Comparison of ENCODE assay signal across 8 cellular contexts in the genomic region with DNA sequence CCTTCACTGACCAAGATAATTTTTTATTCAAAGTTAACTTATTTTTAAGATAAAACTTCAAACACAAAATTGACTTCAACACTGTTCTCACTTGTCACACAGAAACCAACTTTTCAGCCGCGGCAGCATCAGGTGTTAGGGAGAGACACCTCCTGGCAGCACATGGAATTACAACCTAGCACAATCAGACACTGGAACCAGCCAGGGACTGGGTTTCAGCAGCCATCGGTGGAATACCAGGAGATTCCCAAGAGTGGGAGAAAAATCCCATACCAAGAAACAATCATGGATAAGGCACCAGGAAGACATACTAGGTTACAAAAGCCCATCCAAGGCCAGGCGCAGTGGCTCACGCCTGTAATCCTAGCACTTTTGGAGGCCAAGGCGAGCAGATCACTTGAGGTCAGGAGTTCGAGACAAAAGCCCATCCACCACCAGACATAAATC.
DNase-seq lines count a peak whose midpoint lies in the region; ATAC-seq and TF ChIP-seq lines count a peak whose summit lies in the region.

No MANE protein-coding gene starts in this region.

- H3K4me1 ChIP-seq in Caco-2 (peaks cover 4% of the 10 kb centered on the region; the same call in 1 of the 2 replicates), fibroblast of lung (ENCODE audit: control insufficient read depth, extremely low read depth, insufficient read depth, low read length) (peaks cover 7% of the 10 kb centered on the region), neural progenitor cell (no peaks in the 10 kb centered on the region)

- H3K27ac ChIP-seq in fibroblast of lung (ENCODE audit: insufficient read depth, low read length) (no peak overlapping the region), neural progenitor cell (no peak overlapping the region)

- TF ChIP-seq CTCF in Caco-2 (IDR thresholded peaks at IDR 0.05; ENCODE audit: insufficient read depth in 1 of 2, low read depth in 1 of 2, low read length in 1 of 2, severe bottlenecking in 1 of 2, unreplicated experiment in 1 of 2) (peak; percentile 85 to 97), fibroblast of lung (conservative IDR thresholded peaks at IDR 0.05 in 1 of 2, IDR thresholded peaks at IDR 0.05 in 1 of 2; ENCODE audit: low read depth in 1 of 2, low read length in 2 of 2) (peak; percentile 96 to 99), neural progenitor cell (IDR thresholded peaks at IDR 0.05) (peak; percentile 92)

- BruUV-seq in Caco-2 (replicated peaks; lab: Mats Ljungman, UMichigan), result no TSS peak

- H3K27ac Mint-ChIP-seq in Caco-2 (ENCODE audit: unreplicated experiment) (peak overlapping the region; percentile 29), neural progenitor cell (no peak overlapping the region)
- no peak overlapping the region for H3K27ac Mint-ChIP-seq in activated T-cell treated with anti-CD3 and anti-CD28 coated beads, Interleukin-2, amount 50 U/mL, for 24 hours

- no peaks in the 10 kb centered on the region for H4K20me1 ChIP-seq in fibroblast of lung (ENCODE audit: control insufficient read depth, extremely low read depth, insufficient read depth, low read length)
- H4K20me1 ChIP-seq in neural progenitor cell (ENCODE audit: low read depth), result no peaks in the 10 kb centered on the region

- H3K4me2 ChIP-seq in fibroblast of lung (ENCODE audit: extremely low read depth, insufficient read depth, low read length) (no peak overlapping the region), neural progenitor cell (no peak overlapping the region)

- H3K9ac ChIP-seq in fibroblast of lung (ENCODE audit: insufficient read depth, low read length) (no peak overlapping the region), neural progenitor cell (no peak overlapping the region)

- H3K4me1 Mint-ChIP-seq in Caco-2 (ENCODE audit: low read depth, unreplicated experiment), result peaks cover 4% of the 10 kb centered on the region
- peaks cover 17% of the 10 kb centered on the region for H3K4me1 Mint-ChIP-seq in activated T-cell treated with anti-CD3 and anti-CD28 coated beads, Interleukin-2, amount 50 U/mL, for 24 hours (ENCODE audit: low read depth)
- H3K4me1 Mint-ChIP-seq in neural progenitor cell, result peaks cover 18% of the 10 kb centered on the region

- H3K27me3 ChIP-seq in Caco-2 (replicated peaks; ENCODE audit: control insufficient read depth, insufficient read depth, low read length) (no peaks in the 10 kb centered on the region), fibroblast of lung (ENCODE audit: control insufficient read depth, insufficient read depth, low read length) (no peaks in the 10 kb centered on the region), neural progenitor cell (no peaks in the 10 kb centered on the region)

- no peaks in the 10 kb centered on the region for H3F3A ChIP-seq in neural progenitor cell (ENCODE audit: low read depth)

- no peaks in the 10 kb centered on the region for H3K9me3 Mint-ChIP-seq in Caco-2 (ENCODE audit: unreplicated experiment)
- H3K9me3 Mint-ChIP-seq in activated T-cell treated with anti-CD3 and anti-CD28 coated beads, Interleukin-2, amount 50 U/mL, for 24 hours, result no peaks in the 10 kb centered on the region
- H3K9me3 Mint-ChIP-seq in neural progenitor cell, result peaks cover 9% of the 10 kb centered on the region

- H2AFZ ChIP-seq in fibroblast of lung (ENCODE audit: low read length), result no peak overlapping the region
- no peak overlapping the region for H2AFZ ChIP-seq in neural progenitor cell (replicated peaks)

- H3K9me3 ChIP-seq in Caco-2, result 0 out of 2 replicates have a peak, but pooled peaks cover 2% of the 10 kb centered on the region
- no peaks in the 10 kb centered on the region for H3K9me3 ChIP-seq in fibroblast of lung (ENCODE audit: control insufficient read depth, insufficient read depth, low read depth, low read length)
- H3K9me3 ChIP-seq in neural progenitor cell (ENCODE audit: low read depth), result no peaks in the 10 kb centered on the region

- peak; percentile 34 for ATAC-seq in HG02885 (IDR thresholded peaks at IDR 0.05; ENCODE audit: poor library complexity, unreplicated experiment)

- DNase-seq in Caco-2 (peak; percentile 71 to 81), OCI-M1 (lab: John Stamatoyannopoulos, UW) (peak; percentile 71), fibroblast of lung (ENCODE audit: low read depth in 2 of 2) (peak; percentile 57 to 80), neural progenitor cell (ENCODE audit: low spot score) (peak; percentile 77), superior temporal gyrus (ENCODE audit: extremely low spot score) (peak; percentile 84), NCI-H2107 (lab: John Stamatoyannopoulos, UW) (no peak)
- DNase-seq in activated T-cell treated with anti-CD3 and anti-CD28 coated beads, Interleukin-2, amount 50 U/mL, for 24 hours, result peak; percentile 64

- intact Hi-C loops in Caco-2 (cut with micrococcal nuclease; ENCODE audit: unreplicated experiment), result loop anchor here (1.0 to 10.0 kb wide), 7 partner anchors 39 to 394 kb away; a partner anchor contains a TSS

- POLR2A ChIA-PET in Caco-2 (lab: Charles Lee), result interaction anchor here (0.5 kb wide), 1 partner anchor 216 kb away, joined by 3 read pairs; no protein-coding TSS in a partner anchor

- H3K79me2 ChIP-seq in fibroblast of lung (ENCODE audit: control insufficient read depth, insufficient read depth, low read length), result no peaks in the 10 kb centered on the region
- H3K79me2 ChIP-seq in neural progenitor cell (ENCODE audit: low read depth), result no peaks in the 10 kb centered on the region

- H3K27me3 Mint-ChIP-seq in Caco-2 (ENCODE audit: insufficient read depth, unreplicated experiment), result no peaks in the 10 kb centered on the region
- H3K27me3 Mint-ChIP-seq in activated T-cell treated with anti-CD3 and anti-CD28 coated beads, Interleukin-2, amount 50 U/mL, for 24 hours, result peaks cover 36% of the 10 kb centered on the region
- peaks cover 12% of the 10 kb centered on the region for H3K27me3 Mint-ChIP-seq in neural progenitor cell (ENCODE audit: insufficient read depth, low read depth)

- H3K4me3 ChIP-seq in Caco-2 (ENCODE audit: low read depth, low read length) (no peak overlapping the region), fibroblast of lung (replicated peaks in 1 of 4; ENCODE audit: control extremely low read depth in 1 of 4, insufficient read depth in 1 of 4, low read depth in 3 of 4, low read length in 4 of 4) (no peak overlapping the region), neural progenitor cell (no peak overlapping the region)

- H3K36me3 Mint-ChIP-seq in Caco-2 (ENCODE audit: insufficient read depth, unreplicated experiment) (no peaks in the 10 kb centered on the region), neural progenitor cell (no peaks in the 10 kb centered on the region)
- H3K36me3 Mint-ChIP-seq in activated T-cell treated with anti-CD3 and anti-CD28 coated beads, Interleukin-2, amount 50 U/mL, for 24 hours (ENCODE audit: low read depth), result no peaks in the 10 kb centered on the region

- H3K36me3 ChIP-seq in Caco-2 (ENCODE audit: control insufficient read depth, insufficient read depth, low read length) (no peaks in the 10 kb centered on the region), fibroblast of lung (ENCODE audit: control insufficient read depth, insufficient read depth, low read length) (no peaks in the 10 kb centered on the region), neural progenitor cell (no peaks in the 10 kb centered on the region)

- H3K4me3 Mint-ChIP-seq in Caco-2 (ENCODE audit: unreplicated experiment) (no peak overlapping the region), neural progenitor cell (peak overlapping the region; percentile 21)
- no peak overlapping the region for H3K4me3 Mint-ChIP-seq in activated T-cell treated with anti-CD3 and anti-CD28 coated beads, Interleukin-2, amount 50 U/mL, for 24 hours

- CTCF ChIA-PET in Caco-2 (lab: Charles Lee), result interaction anchor here (0.6 to 1.6 kb wide), 4 partner anchors 14 to 362 kb away, joined by 3 to 8 read pairs (median 3); a partner anchor contains a TSS
